ENCODE assay signal across 26 cellular contexts in the genomic region with DNA sequence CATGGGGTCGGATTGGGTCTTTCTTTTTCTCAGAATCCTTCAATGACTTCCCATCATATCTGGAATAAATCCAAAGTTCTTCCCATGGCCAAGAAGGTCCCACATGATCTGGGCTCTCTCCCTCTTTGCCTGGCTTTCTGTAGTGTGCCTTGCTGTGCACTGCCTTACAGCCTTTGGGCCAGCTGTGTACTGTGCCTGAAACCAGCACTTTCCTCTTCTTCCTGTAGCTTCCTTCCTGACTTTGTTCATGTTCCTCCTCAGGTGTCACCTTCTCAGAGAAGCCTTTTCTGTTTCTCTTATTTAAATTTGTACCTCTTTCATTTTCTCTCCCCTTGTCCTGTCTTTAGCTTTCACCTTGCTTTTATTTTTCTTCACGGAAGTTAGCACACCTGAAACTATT. TPM values are rescaled to one million over a fixed set of nuclear protein-coding genes. Genes with fewer than 3 reads are reported as not detected.
"Had no signal": no experiment of that assay in that cellular context is flagged by ENCODE, and none has a peak within 500 bp of the region (broad histone marks: within the 10 kb centered on the region; RNA-seq: fewer than 3 reads in every experiment).

No MANE protein-coding gene starts in this region.

- H3K4me3 ChIP-seq: ascending aorta, cardiac muscle cell, colonic mucosa, heart right ventricle, left ventricle myocardium inferior, lung, tibial nerve had no signal

- DNase-seq: activated CD4-positive, alpha-beta memory T cell treated with anti-CD3 and anti-CD28 coated beads for 36 hours; activated CD4-positive, alpha-beta T cell treated with anti-CD3 and anti-CD28 coated beads, Interleukin-2, amount 10 ng/mL, durations not matched to agents 24 days and 14 days; activated CD4-positive, CD25-positive, alpha-beta regulatory T cell treated with anti-CD3 and anti-CD28 coated beads, Interleukin-2, amount 50 U/mL, for 72 hours; activated CD8-positive, alpha-beta memory T cell treated with anti-CD3 and anti-CD28 coated beads, Interleukin-2, amount 50 U/mL, for 48 hours; activated gamma-delta T cell; activated naive CD4-positive, alpha-beta T cell treated with anti-CD3 and anti-CD28 coated beads, Interleukin-2, amount 10 ng/mL, durations not matched to agents 7 days and 5 days; activated naive CD8-positive, alpha-beta T cell treated with anti-CD3 and anti-CD28 coated beads, Interleukin-2, amount 10 ng/mL, durations not matched to agents 7 days and 5 days; activated T-cell treated with anti-CD3 and anti-CD28 coated beads, Interleukin-2, amount 50 U/mL, for 24 hours; cerebellar nuclear complex; colonic mucosa; effector CD8-positive, alpha-beta T cell; heart right ventricle; islet precursor cell; left ventricle myocardium inferior; posterior cingulate gyrus; right cardiac atrium; stimulated activated CD4-positive, alpha-beta T cell treated with anti-CD3 and anti-CD28 coated beads, Interleukin-15, amount 100 ng/mL, for 24 hours; stimulated activated CD4-positive, alpha-beta T cell treated with anti-CD3 and anti-CD28 coated beads, Interleukin-2, amount 100 ng/mL, for 24 hours; stimulated activated naive CD4-positive, alpha-beta T cell; T-helper 2 cell had no signal

- H3K36me3 ChIP-seq: ascending aorta, cardiac muscle cell, colonic mucosa, heart right ventricle, left ventricle myocardium inferior, tibial nerve had no signal

- H3K9me3 ChIP-seq: colonic mucosa had no signal

- H3K36me3 Mint-ChIP-seq: activated CD4-positive, alpha-beta memory T cell treated with anti-CD3 and anti-CD28 coated beads for 36 hours; activated naive CD4-positive, alpha-beta T cell treated with anti-CD3 and anti-CD28 coated beads, Interleukin-2, amount 10 ng/mL, durations not matched to agents 7 days and 5 days had no signal

- H3K27ac Mint-ChIP-seq: activated CD4-positive, alpha-beta memory T cell treated with anti-CD3 and anti-CD28 coated beads for 36 hours; activated CD4-positive, alpha-beta T cell treated with anti-CD3 and anti-CD28 coated beads, Interleukin-2, amount 10 ng/mL, durations not matched to agents 24 days and 14 days; activated naive CD4-positive, alpha-beta T cell treated with anti-CD3 and anti-CD28 coated beads, Interleukin-2, amount 10 ng/mL, durations not matched to agents 7 days and 5 days; activated naive CD8-positive, alpha-beta T cell treated with anti-CD3 and anti-CD28 coated beads, Interleukin-2, amount 10 ng/mL, durations not matched to agents 7 days and 5 days; activated T-cell treated with anti-CD3 and anti-CD28 coated beads, Interleukin-2, amount 50 U/mL, for 24 hours; brain; nephron had no signal

- H3K27ac ChIP-seq: ascending aorta, cardiac muscle cell, colonic mucosa, heart right ventricle, left ventricle myocardium inferior, tibial nerve had no signal

- H3K27me3 ChIP-seq: cardiac muscle cell, colonic mucosa had no signal

- H3K4me3 Mint-ChIP-seq: activated CD4-positive, alpha-beta memory T cell treated with anti-CD3 and anti-CD28 coated beads for 36 hours; activated CD4-positive, alpha-beta T cell treated with anti-CD3 and anti-CD28 coated beads, Interleukin-2, amount 10 ng/mL, durations not matched to agents 24 days and 14 days; activated naive CD4-positive, alpha-beta T cell treated with anti-CD3 and anti-CD28 coated beads, Interleukin-2, amount 10 ng/mL, durations not matched to agents 7 days and 5 days; activated naive CD8-positive, alpha-beta T cell treated with anti-CD3 and anti-CD28 coated beads, Interleukin-2, amount 10 ng/mL, durations not matched to agents 7 days and 5 days; activated T-cell treated with anti-CD3 and anti-CD28 coated beads, Interleukin-2, amount 50 U/mL, for 24 hours; brain; nephron had no signal

- H3K4me1 ChIP-seq: colonic mucosa had no signal

RNA-seq across cellular contexts. Expression of gene CDCA7, which starts 4.3 kb away (rescaled TPM):
- total RNA-seq: ascending aorta had no signal
